In the genomic region with DNA sequence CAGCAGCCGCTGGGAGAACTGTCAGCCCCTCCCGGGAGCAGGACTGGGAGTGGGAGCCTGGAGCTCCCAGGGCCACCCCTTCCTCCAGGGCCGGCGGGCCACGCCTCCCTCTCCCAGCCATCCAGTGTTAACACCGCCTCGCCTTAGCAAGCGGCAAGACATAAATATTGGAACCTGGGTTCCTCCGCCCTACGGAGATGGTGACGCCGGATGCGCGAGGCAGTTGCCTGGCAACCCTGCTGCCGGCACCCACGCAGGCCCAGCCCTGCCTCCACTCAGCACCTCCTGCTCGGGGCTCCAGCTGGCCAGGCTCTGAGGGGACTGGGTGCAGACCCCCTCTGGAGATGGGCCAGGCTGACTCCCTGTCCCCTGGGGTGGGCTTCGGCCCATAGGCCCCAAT, we compare ENCODE assay signal across 9 cellular contexts. TPM values are rescaled to one million over a fixed set of nuclear protein-coding genes. Genes with fewer than 3 reads are reported as not detected.
DNase-seq lines count a peak whose midpoint lies in the region; ATAC-seq and TF ChIP-seq lines count a peak whose summit lies in the region.
"Had no signal": no experiment of that assay in that cellular context is flagged by ENCODE, and none has a peak within 500 bp of the region (broad histone marks: within the 10 kb centered on the region; RNA-seq: fewer than 3 reads in every experiment).

No MANE protein-coding gene starts in this region.

- no peak overlapping the region for H3K27ac ChIP-seq in smooth muscle cell (ENCODE audit: low read depth)
- H3K27ac ChIP-seq in trophoblast cell (ENCODE audit: low read depth, low read length), result no peak overlapping the region

- H3K4me3 Mint-ChIP-seq in memory B cell (no peak overlapping the region), endothelial cell (ENCODE audit: unreplicated experiment) (no peak overlapping the region)
- H3K4me3 Mint-ChIP-seq: neural crest cell had no signal

- no peaks in the 10 kb centered on the region for H3K4me1 ChIP-seq in smooth muscle cell (ENCODE audit: low read depth)
- no peaks in the 10 kb centered on the region for H3K4me1 ChIP-seq in trophoblast cell (ENCODE audit: control insufficient read depth in 1 of 2, insufficient read depth in 2 of 2, low read length in 2 of 2)

- H3K4me1 Mint-ChIP-seq in memory B cell (no peaks in the 10 kb centered on the region), endothelial cell (ENCODE audit: unreplicated experiment) (no peaks in the 10 kb centered on the region)
- H3K4me1 Mint-ChIP-seq: neural crest cell had no signal

- H2BK120ac ChIP-seq in trophoblast cell (ENCODE audit: insufficient read depth, low read length, poor library complexity), result no peak overlapping the region

- WGBS in smooth muscle cell (ENCODE audit: low lambda C conversion rate), result 84% methylated on average over 18 of the region's 18 CpGs
- WGBS in trophoblast cell (ENCODE audit: extremely low coverage, insufficient coverage, insufficient read length), result no CpG with 5 or more reads among the region's 18 CpGs

- no peak overlapping the region for H2AK5ac ChIP-seq in trophoblast cell (ENCODE audit: low read length)

- no peaks in the 10 kb centered on the region for H3F3A ChIP-seq in smooth muscle cell (ENCODE audit: low read depth)

- no peak overlapping the region for H3K4me2 ChIP-seq in smooth muscle cell
- no peak overlapping the region for H3K4me2 ChIP-seq in trophoblast cell (ENCODE audit: low read length)

- ATAC-seq in memory B cell (ENCODE audit: low read depth), result peak; percentile 37

- DNase-seq in AG20443 (ENCODE audit: low spot score) (peak; percentile 64), H7 (peak; percentile 67), memory B cell (ENCODE audit: low spot score in 2 of 2) (no peak), endothelial cell (ENCODE audit: low spot score) (no peak), smooth muscle cell (lab: John Stamatoyannopoulos, UW; ENCODE audit: unreplicated experiment) (no peak), trophoblast cell (no peak), SIG-M5 (lab: John Stamatoyannopoulos, UW) (no peak)
- DNase-seq in activated CD4-positive, alpha-beta T cell treated with anti-CD3 and anti-CD28 coated beads, Interleukin-2, amount 50 U/mL, for 48 hours, result peak; percentile 32

- H3K79me2 ChIP-seq in smooth muscle cell (ENCODE audit: low read depth) (no peaks in the 10 kb centered on the region), trophoblast cell (ENCODE audit: control insufficient read depth, insufficient read depth, low read length, poor library complexity) (no peaks in the 10 kb centered on the region)

- H2BK12ac ChIP-seq in trophoblast cell (ENCODE audit: low read length), result no peak overlapping the region

- TF ChIP-seq CTCF in endothelial cell (IDR thresholded peaks at IDR 0.05; ENCODE audit: unreplicated experiment) (no peak), smooth muscle cell (IDR thresholded peaks at IDR 0.05; ENCODE audit: borderline replicate concordance, insufficient read depth, poor library complexity, severe bottlenecking) (no peak)

- H3K18ac ChIP-seq in trophoblast cell (ENCODE audit: low read length), result no peak overlapping the region

- no peak overlapping the region for H3K23ac ChIP-seq in trophoblast cell (ENCODE audit: low read length)

- H2AFZ ChIP-seq in smooth muscle cell (ENCODE audit: low read depth), result no peak overlapping the region
- H2AFZ ChIP-seq in trophoblast cell (ENCODE audit: insufficient read depth, low read length, poor library complexity), result no peak overlapping the region

- H4K20me1 ChIP-seq in smooth muscle cell (ENCODE audit: low read depth), result no peaks in the 10 kb centered on the region

- no peaks in the 10 kb centered on the region for H3K79me1 ChIP-seq in trophoblast cell (ENCODE audit: low read length)

- no peak overlapping the region for H3K27ac Mint-ChIP-seq in memory B cell
- no peak overlapping the region for H3K27ac Mint-ChIP-seq in endothelial cell (ENCODE audit: unreplicated experiment)

- no peak overlapping the region for H2BK5ac ChIP-seq in trophoblast cell (ENCODE audit: low read depth, low read length, poor library complexity)

- H3K9me3 ChIP-seq in smooth muscle cell (replicated peaks; ENCODE audit: low read depth) (no peaks in the 10 kb centered on the region), trophoblast cell (ENCODE audit: insufficient read depth, low read depth, low read length) (peaks cover 3% of the 10 kb centered on the region)

- H3K36me3 ChIP-seq in H7 (replicated peaks; ENCODE audit: control insufficient read depth, insufficient read depth, low read length) (no peaks in the 10 kb centered on the region), smooth muscle cell (ENCODE audit: low read depth) (no peaks in the 10 kb centered on the region), trophoblast cell (ENCODE audit: control insufficient read depth in 1 of 2, insufficient read depth in 2 of 2, low read length in 2 of 2) (no peaks in the 10 kb centered on the region)

- H4K12ac ChIP-seq in trophoblast cell (ENCODE audit: low read depth, low read length), result no peak overlapping the region

- no peaks in the 10 kb centered on the region for H3K36me3 Mint-ChIP-seq in memory B cell
- H3K36me3 Mint-ChIP-seq in endothelial cell (ENCODE audit: low read depth, unreplicated experiment), result no peaks in the 10 kb centered on the region

- no peak overlapping the region for H3K4ac ChIP-seq in trophoblast cell (ENCODE audit: low read depth, low read length)

- H3K27me3 ChIP-seq in H7 (ENCODE audit: control insufficient read depth, insufficient read depth, low read length) (no peaks in the 10 kb centered on the region), smooth muscle cell (ENCODE audit: low read depth) (no peaks in the 10 kb centered on the region), trophoblast cell (ENCODE audit: insufficient read depth, low read length) (no peaks in the 10 kb centered on the region)

- no peak overlapping the region for H4K8ac ChIP-seq in trophoblast cell (ENCODE audit: low read depth, low read length)

- H3K27me3 Mint-ChIP-seq in memory B cell (peaks cover 5% of the 10 kb centered on the region), endothelial cell (ENCODE audit: unreplicated experiment) (no peaks in the 10 kb centered on the region)

- H4K91ac ChIP-seq in trophoblast cell (ENCODE audit: low read depth, low read length), result no peak overlapping the region

- H3K9me3 Mint-ChIP-seq in memory B cell, result no peaks in the 10 kb centered on the region
- H3K9me3 Mint-ChIP-seq in endothelial cell (ENCODE audit: unreplicated experiment), result no peaks in the 10 kb centered on the region
- H3K9me3 Mint-ChIP-seq: neural crest cell had no signal

- H3K9ac ChIP-seq in smooth muscle cell (ENCODE audit: low read depth), result no peak overlapping the region
- H3K9ac ChIP-seq in trophoblast cell (ENCODE audit: low read length), result no peak overlapping the region

- H3K4me3 ChIP-seq in H7 (ENCODE audit: insufficient read depth, low read depth, low read length) (no peak overlapping the region), smooth muscle cell (no peak overlapping the region), trophoblast cell (ENCODE audit: low read depth, low read length) (no peak overlapping the region)

- H3K14ac ChIP-seq in trophoblast cell (ENCODE audit: low read length), result no peak overlapping the region

RNA-seq across cellular contexts. Expression of gene CACNA1H, which starts 27.4 kb away (rescaled TPM):
- 24.8 and 27.3 TPM in 2 replicates for total RNA-seq in H7 (2014; rRNA removed; shearing (Covaris generic))
- 3.4 TPM for total RNA-seq in endothelial cell (ENCODE audit: unreplicated experiment)
- 1.7 TPM in 2 replicates for total RNA-seq in smooth muscle cell
- polyA plus RNA-seq in smooth muscle cell, result 1.4 and 2.6 TPM in 2 replicates
- 0.53 and 0.56 TPM in 2 replicates for polyA plus RNA-seq in trophoblast cell (2013)

RNA-seq across cellular contexts. Expression of gene C1QTNF8, which starts 29.4 kb away (rescaled TPM):
- not detected in 2 replicates for total RNA-seq in H7 (2014; rRNA removed; shearing (Covaris generic))
- total RNA-seq in endothelial cell (ENCODE audit: unreplicated experiment), result not detected
- total RNA-seq in smooth muscle cell, result not detected in 2 replicates
- not detected in 2 replicates for polyA plus RNA-seq in smooth muscle cell
- not detected in 2 replicates for polyA plus RNA-seq in trophoblast cell (2013)

RNA-seq across cellular contexts. Expression of gene SSTR5, which starts 52.9 kb away (rescaled TPM):
- 0.18 and 0.21 TPM in 2 replicates for total RNA-seq in H7 (2014; rRNA removed; shearing (Covaris generic))
- not detected for total RNA-seq in endothelial cell (ENCODE audit: unreplicated experiment)
- not detected in 2 replicates for total RNA-seq in smooth muscle cell
- not detected in 2 replicates for polyA plus RNA-seq in smooth muscle cell
- 0.03 and 0.06 TPM in 2 replicates for polyA plus RNA-seq in trophoblast cell (2013)
- total RNA-seq: neural crest cell had no signal

Comparison
In these comparisons a context has a peak if more than half of its experiments do, and no peak if none do; other contexts are left out.
1. DNase-seq: peak in AG20443 (single experiment), H7 (single experiment) and activated CD4-positive, alpha-beta T cell treated with anti-CD3 and anti-CD28 coated beads, Interleukin-2, amount 50 U/mL, for 48 hours (2 of 2); none in memory B cell (0 of 2), endothelial cell (single experiment), smooth muscle cell (single experiment), trophoblast cell (0 of 2) and SIG-M5 (single experiment).